In the genomic region with DNA sequence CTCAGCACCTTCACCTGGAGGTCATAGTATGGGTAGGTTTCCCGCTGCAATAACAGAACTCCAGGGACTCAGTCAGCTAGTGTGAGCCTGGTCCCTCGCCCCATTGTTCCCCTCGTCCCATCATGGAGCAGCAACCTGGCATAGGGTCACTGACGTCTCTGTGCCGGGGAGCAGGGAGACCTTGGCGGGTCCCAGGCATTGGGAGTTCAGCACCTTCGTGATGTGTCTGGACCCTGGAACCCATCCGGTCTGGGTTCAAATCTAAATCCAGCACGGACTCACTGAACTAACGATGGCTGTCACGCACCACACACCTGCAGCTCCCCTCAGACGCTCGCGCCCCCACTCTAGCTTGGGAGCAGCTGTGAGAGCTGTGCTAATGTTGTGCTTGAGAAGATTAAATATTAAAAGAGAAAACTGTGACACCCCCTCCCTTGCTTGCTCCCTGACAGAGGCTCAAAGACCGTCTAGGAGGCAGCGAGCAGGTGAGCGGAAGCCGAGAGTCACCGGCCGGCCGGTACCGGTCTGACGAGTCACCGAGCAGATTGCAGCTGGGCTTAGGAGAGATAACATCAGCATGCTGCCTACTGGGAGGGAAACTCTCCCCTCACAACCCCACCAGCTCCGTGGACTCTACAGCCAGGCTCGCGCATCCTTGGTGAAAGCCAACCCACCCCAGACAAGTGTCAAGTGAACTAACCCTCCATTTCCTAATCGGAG, we compare ENCODE assay signal across 12 cellular contexts. TPM values are rescaled to one million over a fixed set of nuclear protein-coding genes. Genes with fewer than 3 reads are reported as not detected.
DNase-seq lines count a peak whose midpoint lies in the region; ATAC-seq and TF ChIP-seq lines count a peak whose summit lies in the region.
"Had no signal": no experiment of that assay in that cellular context is flagged by ENCODE, and none has a peak within 500 bp of the region (broad histone marks: within the 10 kb centered on the region; RNA-seq: fewer than 3 reads in every experiment).

No MANE protein-coding gene starts in this region.

- H3F3A ChIP-seq in neural progenitor cell (ENCODE audit: low read depth): no peaks in the 10 kb centered on the region

- H3K9me3 Mint-ChIP-seq in neural progenitor cell: no peaks in the 10 kb centered on the region

- H3K27me3 Mint-ChIP-seq in neural progenitor cell (ENCODE audit: insufficient read depth, low read depth): peaks cover 7% of the 10 kb centered on the region

- no peak overlapping the region for H3K27ac Mint-ChIP-seq in neural progenitor cell

- TF ChIP-seq CTCF in hepatocyte (IDR thresholded peaks at IDR 0.05; ENCODE audit: poor library complexity) (no peak), neural progenitor cell (IDR thresholded peaks at IDR 0.05) (no peak)

- H3K36me3 ChIP-seq in hepatocyte (replicated peaks; ENCODE audit: insufficient read depth, low read depth) (no peaks in the 10 kb centered on the region), rectal smooth muscle tissue (ENCODE audit: control insufficient read depth, insufficient read depth, low read length) (peaks cover 7% of the 10 kb centered on the region), neural progenitor cell (no peaks in the 10 kb centered on the region)

- H3K4me1 Mint-ChIP-seq in neural progenitor cell: peaks cover 6% of the 10 kb centered on the region

- H4K20me1 ChIP-seq in hepatocyte (ENCODE audit: insufficient read depth, poor library complexity, severe bottlenecking) (no peaks in the 10 kb centered on the region), neural progenitor cell (ENCODE audit: low read depth) (no peaks in the 10 kb centered on the region)

- ATAC-seq in HG02840 (IDR thresholded peaks at IDR 0.05; ENCODE audit: low FRiP score, unreplicated experiment): no peak
- no peak for ATAC-seq in GM19455 (IDR thresholded peaks at IDR 0.05; ENCODE audit: unreplicated experiment)

- H3K9me3 ChIP-seq in hepatocyte (ENCODE audit: low read depth): no peaks in the 10 kb centered on the region
- no peaks in the 10 kb centered on the region for H3K9me3 ChIP-seq in neural progenitor cell (ENCODE audit: low read depth)
- H3K9me3 ChIP-seq: neutrophil had no signal

- no peak overlapping the region for H3K4me3 Mint-ChIP-seq in neural progenitor cell

- H2AFZ ChIP-seq in hepatocyte: no peak overlapping the region
- H2AFZ ChIP-seq in neural progenitor cell (replicated peaks): no peak overlapping the region

- DNase-seq in ELF-1 (ENCODE audit: low read depth, low spot score) (peak; percentile 65), NCI-H526 (lab: John Stamatoyannopoulos, UW) (peak; percentile 27 to 74), hepatocyte (ENCODE audit: low spot score) (peak; percentile 82), neural progenitor cell (ENCODE audit: low spot score) (no peak), HuH-7.5 (ENCODE audit: low spot score) (no peak)
- DNase-seq: anterior cingulate cortex, NCI-H1105 had no signal

- H3K4me3 ChIP-seq in hepatocyte (no peak overlapping the region), rectal smooth muscle tissue (ENCODE audit: low read length) (peak overlapping the region; percentile 46), neural progenitor cell (no peak overlapping the region)

- peaks cover 5% of the 10 kb centered on the region for H3K4me1 ChIP-seq in hepatocyte (ENCODE audit: insufficient read depth)
- H3K4me1 ChIP-seq in rectal smooth muscle tissue (ENCODE audit: control insufficient read depth, insufficient read depth, low read length): no peaks in the 10 kb centered on the region
- H3K4me1 ChIP-seq in neural progenitor cell: no peaks in the 10 kb centered on the region

- H3K4me2 ChIP-seq in hepatocyte (peak overlapping the region; percentile 70), neural progenitor cell (no peak overlapping the region)

- H3K79me2 ChIP-seq in hepatocyte (no peaks in the 10 kb centered on the region), neural progenitor cell (ENCODE audit: low read depth) (no peaks in the 10 kb centered on the region)

- H3K27me3 ChIP-seq in hepatocyte (no peaks in the 10 kb centered on the region), rectal smooth muscle tissue (ENCODE audit: control insufficient read depth, insufficient read depth, low read length) (no peaks in the 10 kb centered on the region), neural progenitor cell (no peaks in the 10 kb centered on the region)
- H3K27me3 ChIP-seq: neutrophil had no signal

- peak overlapping the region; percentile 81 for H3K27ac ChIP-seq in hepatocyte
- H3K27ac ChIP-seq in rectal smooth muscle tissue (ENCODE audit: low read depth, low read length): no peak overlapping the region
- no peak overlapping the region for H3K27ac ChIP-seq in neural progenitor cell
- H3K27ac ChIP-seq: neutrophil had no signal

- H3K36me3 Mint-ChIP-seq in neural progenitor cell: peaks cover 6% of the 10 kb centered on the region

- no peaks in the 10 kb centered on the region for H3K9me2 ChIP-seq in hepatocyte (replicated peaks; ENCODE audit: insufficient read depth)

- 50% methylated on average over 28 of the region's 28 CpGs for WGBS in hepatocyte (ENCODE audit: low lambda C conversion rate, missing lambda C conversion rate)

- no peak overlapping the region for H3K9ac ChIP-seq in rectal smooth muscle tissue (ENCODE audit: low read length)
- no peak overlapping the region for H3K9ac ChIP-seq in neural progenitor cell

RNA-seq across cellular contexts. Expression of a gene that starts 0.7 kb away (rescaled TPM):
- total RNA-seq in hepatocyte (0.96 and 1.1 TPM in 2 replicates), neural progenitor cell (ENCODE audit: low replicate concordance) (not detected in 2 replicates)
- polyA plus RNA-seq in hepatocyte: 2.2 and 3.8 TPM in 2 replicates
- total RNA-seq: endothelial cell of umbilical vein had no signal
- polyA plus RNA-seq: endothelial cell of umbilical vein had no signal

RNA-seq across cellular contexts. Expression of a gene that starts 52.4 kb away (rescaled TPM):
- 43.9 and 48.0 TPM in 2 replicates for total RNA-seq in hepatocyte
- 28.8 and 33.8 TPM in 2 replicates for polyA plus RNA-seq in hepatocyte
- total RNA-seq in neural progenitor cell (ENCODE audit: low replicate concordance): 55.3 and 66.9 TPM in 2 replicates

Comparison
In these comparisons a context has a peak if more than half of its experiments do, and no peak if none do; other contexts are left out.
1. DNase-seq: peak in ELF-1 (single experiment), NCI-H526 (2 of 2) and hepatocyte (single experiment); none in neural progenitor cell (single experiment) and HuH-7.5 (single experiment).